15 cellular contexts compared by ENCODE assay signal in genomic region chr10:104391150-104391968, GRCh38. TPM values are rescaled to one million over a fixed set of nuclear protein-coding genes. Genes with fewer than 3 reads are reported as not detected.
DNase-seq lines count a peak whose midpoint lies in the region; TF ChIP-seq lines count a peak whose summit lies in the region.
"Had no signal": no experiment of that assay in that cellular context is flagged by ENCODE, and none has a peak within 500 bp of the region (broad histone marks: within the 10 kb centered on the region; RNA-seq: fewer than 3 reads in every experiment).

No MANE protein-coding gene starts in this region.

- H3K27ac Mint-ChIP-seq in neural progenitor cell: no peak overlapping the region
- H3K27ac Mint-ChIP-seq: activated T-helper 1 cell treated with anti-CD3 and anti-CD28 coated beads, Interleukin-12 subunit alpha, Interleukin-12 subunit beta, Interleukin-2, Interleukin-4 antibody, amounts not matched to agents 30 ng/mL and 10 ng/mL and 1 ng/mL, durations not matched to agents 14 hours and 24 hours and 36 hours had no signal

- H3K4me2 ChIP-seq in neural progenitor cell: no peak overlapping the region

- H3K27ac ChIP-seq in neural progenitor cell: no peak overlapping the region
- H3K27ac ChIP-seq: HL-60 had no signal

- no peak overlapping the region for H3K9ac ChIP-seq in neural progenitor cell

- DNase-seq in Caki2 (ENCODE audit: low read depth) (peak; percentile 17), HT1080 (ENCODE audit: low read depth) (peak; percentile 61), astrocyte of the hippocampus (ENCODE audit: low read depth, low spot score) (peak; percentile 7), kidney tubule cell (ENCODE audit: low spot score) (peak; percentile 82), neural progenitor cell (ENCODE audit: low spot score) (no peak), posterior cingulate gyrus (no peak), EL (no peak), Kasumi-1 (lab: John Stamatoyannopoulos, UW) (no peak)
- DNase-seq: AML-193, aorta, MM.1S, NCI-H2171, small intestine had no signal

- H2AFZ ChIP-seq in neural progenitor cell (replicated peaks): no peak overlapping the region

- H3K4me3 ChIP-seq in neural progenitor cell: no peak overlapping the region

- no peaks in the 10 kb centered on the region for H3K36me3 ChIP-seq in neural progenitor cell

- no peaks in the 10 kb centered on the region for H3K4me1 ChIP-seq in neural progenitor cell

- no peaks in the 10 kb centered on the region for H3F3A ChIP-seq in neural progenitor cell (ENCODE audit: low read depth)

- in situ Hi-C loops in Caki2 (cut with HindIII; ENCODE audit: low pct_unique_long_range_greater_than_20kb, low sequenced_read_pairs): no loop called here

- H3K27me3 Mint-ChIP-seq in neural progenitor cell (ENCODE audit: insufficient read depth, low read depth): no peaks in the 10 kb centered on the region

- H3K9me3 ChIP-seq in neural progenitor cell (ENCODE audit: low read depth): no peaks in the 10 kb centered on the region

- no peaks in the 10 kb centered on the region for H3K4me1 Mint-ChIP-seq in neural progenitor cell

- no peaks in the 10 kb centered on the region for H4K20me1 ChIP-seq in neural progenitor cell (ENCODE audit: low read depth)

- no peaks in the 10 kb centered on the region for H3K27me3 ChIP-seq in neural progenitor cell

- H3K4me3 Mint-ChIP-seq in neural progenitor cell: no peak overlapping the region
- H3K4me3 Mint-ChIP-seq: activated T-helper 1 cell treated with anti-CD3 and anti-CD28 coated beads, Interleukin-12 subunit alpha, Interleukin-12 subunit beta, Interleukin-2, Interleukin-4 antibody, amounts not matched to agents 30 ng/mL and 10 ng/mL and 1 ng/mL, durations not matched to agents 14 hours and 24 hours and 36 hours had no signal

- intact Hi-C loops in posterior cingulate gyrus (cut with DNase I): no loop called here

- H3K9me3 Mint-ChIP-seq in neural progenitor cell: no peaks in the 10 kb centered on the region
- H3K9me3 Mint-ChIP-seq: activated T-helper 1 cell treated with anti-CD3 and anti-CD28 coated beads, Interleukin-12 subunit alpha, Interleukin-12 subunit beta, Interleukin-2, Interleukin-4 antibody, amounts not matched to agents 30 ng/mL and 10 ng/mL and 1 ng/mL, durations not matched to agents 14 hours and 24 hours and 36 hours had no signal

- no peaks in the 10 kb centered on the region for H3K36me3 Mint-ChIP-seq in neural progenitor cell

- H3K79me2 ChIP-seq in neural progenitor cell (ENCODE audit: low read depth): no peaks in the 10 kb centered on the region

- no peak for TF ChIP-seq CTCF in neural progenitor cell (IDR thresholded peaks at IDR 0.05)

RNA-seq across cellular contexts. Expression of gene CFAP58, which starts 37.7 kb away (rescaled TPM):
- total RNA-seq in Caki2 (2014; rRNA removed; shearing (Covaris generic); ENCODE audit: low replicate concordance): 0.07 TPM in 1 of 2 replicates, not detected in the other
- total RNA-seq in HT1080 (2014; rRNA removed; shearing (Covaris generic)): 0.58 and 1.8 TPM in 2 replicates
- polyA plus RNA-seq in HT1080 (2015; cell fraction: cytosol; rRNA removed): 1.9 and 2.7 TPM in 2 replicates
- 2.3 and 3.9 TPM in 2 replicates for polyA plus RNA-seq in HT1080 (2015; cell fraction: nucleus; rRNA removed)
- total RNA-seq in neural progenitor cell (ENCODE audit: low replicate concordance): 0.53 and 1.7 TPM in 2 replicates

RNA-seq across cellular contexts. Expression of gene ITPRIP, which starts 53.1 kb away (rescaled TPM):
- total RNA-seq in Caki2 (2014; rRNA removed; shearing (Covaris generic); ENCODE audit: low replicate concordance): 16.6 and 18.3 TPM in 2 replicates
- 14.0 and 20.0 TPM in 2 replicates for total RNA-seq in HT1080 (2014; rRNA removed; shearing (Covaris generic))
- 64.3 and 65.9 TPM in 2 replicates for polyA plus RNA-seq in HT1080 (2015; cell fraction: cytosol; rRNA removed)
- polyA plus RNA-seq in HT1080 (2015; cell fraction: nucleus; rRNA removed): 96.2 and 99.9 TPM in 2 replicates
- 1.6 and 4.4 TPM in 2 replicates for total RNA-seq in neural progenitor cell (ENCODE audit: low replicate concordance)

Comparison
In these comparisons a context has a peak if more than half of its experiments do, and no peak if none do; other contexts are left out.
1. DNase-seq: peak in Caki2 (single experiment), HT1080 (single experiment), astrocyte of the hippocampus (single experiment) and kidney tubule cell (single experiment); none in neural progenitor cell (single experiment), posterior cingulate gyrus (0 of 10), EL (single experiment) and Kasumi-1 (0 of 2).